8 cellular contexts compared by ENCODE assay signal in genomic region chr22:43036282-43036751, GRCh38. TPM values are rescaled to one million over a fixed set of nuclear protein-coding genes. Genes with fewer than 3 reads are reported as not detected.
A peak's percentile ranks its signal among the peaks of the same experiment; 100 is the strongest.
DNase-seq lines count a peak whose midpoint lies in the region; FAIRE-seq and TF ChIP-seq lines count a peak whose summit lies in the region.
"Not testable (repeated sequence)": the region's sequence is repeated elsewhere in the genome, so short reads cannot be mapped to it uniquely, and the experiment has no call there.

No MANE protein-coding gene starts in this region.

- not testable (repeated sequence) for H3K4me3 ChIP-seq in AG09309 (ENCODE audit: control insufficient read depth, low read depth, low read length); bronchial epithelial cell (ENCODE audit: low read depth, low read length); fibroblast of the aortic adventitia (ENCODE audit: low read depth, low read length); neuronal stem cell (ENCODE audit: low read length in 2 of 2)

- peak; percentile 61 for DNase-seq in AG09309 (ENCODE audit: low read depth)
- DNase-seq in H54 (ENCODE audit: insufficient read length, low spot score), result peak; percentile 49
- DNase-seq in NCI-H82 (lab: John Stamatoyannopoulos, UW), result peak; percentile 59
- not testable (repeated sequence) for DNase-seq in bronchial epithelial cell (ENCODE audit: low read depth); neuronal stem cell (ENCODE audit: low spot score)
- peak; percentile 89 for DNase-seq in fibroblast of the aortic adventitia (ENCODE audit: low read depth)
- DNase-seq in stromal cell of bone marrow (ENCODE audit: low read depth), result peak; percentile 83

- peak overlapping the region; percentile 41 for H2BK12ac ChIP-seq in neuronal stem cell (ENCODE audit: low read length)

- not testable (repeated sequence) for H3K4me2 ChIP-seq in neuronal stem cell (ENCODE audit: insufficient read depth, low read length, poor library complexity, severe bottlenecking)

- WGBS in neuronal stem cell (ENCODE audit: extremely low coverage in 2 of 2, insufficient read length in 2 of 2, insufficient replicate concordance in 1 of 2), 2 donors, result no CpG with 5 or more reads among the region's 15 CpGs

- not testable (repeated sequence) for H3K9me3 ChIP-seq in neuronal stem cell (replicated peaks in 1 of 2; ENCODE audit: control insufficient read depth in 2 of 2, insufficient read depth in 1 of 2, low read depth in 1 of 2, low read length in 2 of 2)

- not testable (repeated sequence) for H2BK120ac ChIP-seq in neuronal stem cell (ENCODE audit: low read depth, low read length)

- H2AFZ ChIP-seq in neuronal stem cell (ENCODE audit: low read length), result not testable (repeated sequence)

- H2BK5ac ChIP-seq in neuronal stem cell (ENCODE audit: low read length), result not testable (repeated sequence)

- not testable (repeated sequence) for H3K9ac ChIP-seq in neuronal stem cell (ENCODE audit: low read depth, low read length, poor library complexity)

- H4K8ac ChIP-seq in neuronal stem cell (ENCODE audit: low read depth, low read length), result not testable (repeated sequence)

- not testable (repeated sequence) for H2AK5ac ChIP-seq in neuronal stem cell (ENCODE audit: low read depth, low read length)

- not testable (repeated sequence) for H2BK15ac ChIP-seq in neuronal stem cell (ENCODE audit: low read length)

- not testable (repeated sequence) for H3K4me1 ChIP-seq in neuronal stem cell (ENCODE audit: control insufficient read depth in 2 of 2, insufficient read depth in 1 of 2, low read depth in 1 of 2, low read length in 2 of 2)

- not testable (repeated sequence) for H3K23ac ChIP-seq in neuronal stem cell (ENCODE audit: low read depth, low read length, poor library complexity)

- H3K14ac ChIP-seq in neuronal stem cell (ENCODE audit: low read length), result peak overlapping the region; percentile 8

- H3K27ac ChIP-seq in neuronal stem cell (replicated peaks; ENCODE audit: low read length), result not testable (repeated sequence)

- not testable (repeated sequence) for TF ChIP-seq CTCF in AG09309 (IDR thresholded peaks at IDR 0.05; ENCODE audit: control insufficient read depth, insufficient read depth, low read depth, low read length, missing control alignments); bronchial epithelial cell (IDR thresholded peaks at IDR 0.05; ENCODE audit: insufficient read depth, low read length, severe bottlenecking); fibroblast of the aortic adventitia (IDR thresholded peaks at IDR 0.05; ENCODE audit: insufficient read depth, low read length)

- H3K36me3 ChIP-seq in bronchial epithelial cell (ENCODE audit: control insufficient read depth, insufficient read depth, low read length); neuronal stem cell (replicated peaks in 1 of 2; ENCODE audit: control insufficient read depth in 2 of 2, insufficient read depth in 2 of 2, low read length in 2 of 2): not testable (repeated sequence)

- H4K91ac ChIP-seq in neuronal stem cell (ENCODE audit: low read depth, low read length, poor library complexity), result not testable (repeated sequence)

- not testable (repeated sequence) for H3K27me3 ChIP-seq in bronchial epithelial cell (ENCODE audit: control insufficient read depth, insufficient read depth, low read length); neuronal stem cell (ENCODE audit: control insufficient read depth in 3 of 3, insufficient read depth in 3 of 3, low read depth in 1 of 3, low read length in 3 of 3)

- not testable (repeated sequence) for H3K18ac ChIP-seq in neuronal stem cell (ENCODE audit: low read length)

- FAIRE-seq in H54 (lab: Jason Lieb, UNC), result not testable (repeated sequence)
- FAIRE-seq in bronchial epithelial cell (lab: Jason Lieb, UNC) (peak; percentile 86), islet of Langerhans (lab: Jason Lieb, UNC) (peak; percentile 77)

- H3K4ac ChIP-seq in neuronal stem cell (ENCODE audit: low read length), result not testable (repeated sequence)

- H3K79me1 ChIP-seq in neuronal stem cell (ENCODE audit: low read depth, low read length), result not testable (repeated sequence)

- not testable (repeated sequence) for TF ChIP-seq POLR2A in H54 (IDR thresholded peaks at IDR 0.05; ENCODE audit: low read depth, low read length)

RNA-seq across cellular contexts. Expression of gene PACSIN2, which starts 21.4 kb away (rescaled TPM):
- total RNA-seq in bronchial epithelial cell (49.8 and 68.9 TPM in 2 replicates), fibroblast of the aortic adventitia (ENCODE audit: low replicate concordance) (35.2 and 48.3 TPM in 2 replicates)
- 34.2 TPM for polyA plus RNA-seq in neuronal stem cell (2013, experiment 1 of 2)
- 34.2 TPM for polyA plus RNA-seq in neuronal stem cell (2013, experiment 2 of 2)

RNA-seq across cellular contexts. Expression of gene TTLL1, which starts 52.9 kb away (rescaled TPM):
- total RNA-seq in bronchial epithelial cell (6.3 and 11.1 TPM in 2 replicates), fibroblast of the aortic adventitia (ENCODE audit: low replicate concordance) (9.4 and 23.1 TPM in 2 replicates)
- 18.5 TPM for polyA plus RNA-seq in neuronal stem cell (2013, experiment 1 of 2)
- 17.6 TPM for polyA plus RNA-seq in neuronal stem cell (2013, experiment 2 of 2)
